Comparison of ENCODE assay signal across 14 cellular contexts in the genomic region with DNA sequence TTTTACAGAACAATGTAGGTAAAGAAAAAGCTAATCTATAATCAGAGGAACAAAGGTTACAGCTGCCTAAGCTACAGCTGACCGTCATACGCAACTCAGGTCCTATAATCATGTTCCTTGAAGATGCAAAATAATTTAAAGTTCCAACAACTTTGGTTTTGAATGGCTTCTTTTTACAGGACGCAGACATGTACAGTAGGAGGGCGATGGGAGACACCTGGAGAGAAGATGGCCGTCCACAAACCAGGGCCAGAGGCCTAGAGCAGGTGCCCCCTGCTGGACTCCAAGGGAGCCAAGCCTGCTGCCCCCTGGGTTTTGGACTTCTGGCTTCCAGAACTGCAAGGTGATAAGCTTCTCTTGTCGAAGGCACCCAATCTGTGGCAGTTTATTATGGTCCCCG. TPM values are rescaled to one million over a fixed set of nuclear protein-coding genes. Genes with fewer than 3 reads are reported as not detected.
DNase-seq lines count a peak whose midpoint lies in the region; ATAC-seq and TF ChIP-seq lines count a peak whose summit lies in the region.
"Had no signal": no experiment of that assay in that cellular context is flagged by ENCODE, and none has a peak within 500 bp of the region (broad histone marks: within the 10 kb centered on the region; RNA-seq: fewer than 3 reads in every experiment).

No MANE protein-coding gene starts in this region.

- in situ Hi-C loops in mammary epithelial cell (cut with MboI; ENCODE audit: low sequenced_read_pairs in 2 of 2) = no loop called here

- no peaks in the 10 kb centered on the region for H3K79me2 ChIP-seq in DOHH2 (ENCODE audit: control insufficient read depth, low read length)
- H3K79me2 ChIP-seq in mammary epithelial cell (ENCODE audit: insufficient read depth, low read length) = no peaks in the 10 kb centered on the region
- H3K79me2 ChIP-seq in mesendoderm (ENCODE audit: control insufficient read depth, insufficient read depth, low read length) = no peaks in the 10 kb centered on the region

- no peak overlapping the region for H2BK120ac ChIP-seq in mesendoderm (ENCODE audit: low read depth, low read length)

- no peak for DNase-seq in LNCaP clone FGC (ENCODE audit: low read depth)
- DNase-seq in mammary epithelial cell = no peak
- DNase-seq in mesendoderm = peak; percentile 59
- DNase-seq in H4 (ENCODE audit: low spot score) = no peak
- no peak for DNase-seq in activated T-cell treated with anti-CD3 and anti-CD28 coated beads, Interleukin-2, amount 50 U/mL, for 1 hour
- no peak for DNase-seq in UCSD-AML1 (lab: John Stamatoyannopoulos, UW; ENCODE audit: unreplicated experiment)
- DNase-seq: activated CD4-positive, alpha-beta T cell treated with anti-CD3 and anti-CD28 coated beads, Interleukin-2, amount 10 ng/mL, durations not matched to agents 7 days and 5 days; activated naive CD8-positive, alpha-beta T cell treated with anti-CD3 and anti-CD28 coated beads, Interleukin-2, amount 10 ng/mL, durations not matched to agents 7 days and 5 days; GF-D8; midbrain; MV-4-11; Peyer's patch had no signal

- H3K18ac ChIP-seq in mesendoderm (ENCODE audit: low read length) = no peak overlapping the region

- no peak overlapping the region for H2BK15ac ChIP-seq in mesendoderm (replicated peaks; ENCODE audit: low read depth)

- CTCF ChIA-PET in mammary epithelial cell (lab: Charles Lee; ENCODE audit: low non-redundant PET) = interaction anchor here (0.7 kb wide), 1 partner anchor 26 kb away, joined by 5 read pairs; no protein-coding TSS in a partner anchor

- H3K56ac ChIP-seq in mesendoderm (ENCODE audit: low read length) = no peak overlapping the region

- dilution Hi-C loops in mammary epithelial cell (cut with HindIII; ENCODE audit: low sequenced_read_pairs) = no loop called here

- peak overlapping the region; percentile 24 for H2AFZ ChIP-seq in mammary epithelial cell (ENCODE audit: low read depth, low read length)

- no peak overlapping the region for H3K4ac ChIP-seq in mesendoderm (ENCODE audit: low read depth, low read length)

- H3K27ac ChIP-seq in DOHH2 (ENCODE audit: low read depth, low read length) = no peak overlapping the region
- no peak overlapping the region for H3K27ac ChIP-seq in mammary epithelial cell (ENCODE audit: insufficient read depth, low read depth, low read length)
- no peak overlapping the region for H3K27ac ChIP-seq in mesendoderm (ENCODE audit: low read depth, low read length)
- H3K27ac ChIP-seq: Peyer's patch had no signal

- 99% methylated on average over 7 of the region's 7 CpGs for WGBS in mammary epithelial cell (ENCODE audit: low coverage, missing lambda C conversion rate)
- WGBS in mesendoderm (ENCODE audit: extremely low coverage, insufficient coverage, low lambda C conversion rate) = no CpG with 5 or more reads among the region's 7 CpGs

- H3K36me3 ChIP-seq in DOHH2 (ENCODE audit: control insufficient read depth, low read length) = no peaks in the 10 kb centered on the region
- no peaks in the 10 kb centered on the region for H3K36me3 ChIP-seq in mammary epithelial cell (ENCODE audit: insufficient read depth, low read length)
- no peaks in the 10 kb centered on the region for H3K36me3 ChIP-seq in mesendoderm (ENCODE audit: control insufficient read depth, insufficient read depth, low read length)
- H3K36me3 ChIP-seq: Peyer's patch had no signal

- no peak overlapping the region for H3K4me3 ChIP-seq in DOHH2 (ENCODE audit: low read length)
- no peak overlapping the region for H3K4me3 ChIP-seq in LNCaP clone FGC (ENCODE audit: low read depth, low read length)
- no peak overlapping the region for H3K4me3 ChIP-seq in mammary epithelial cell (replicated peaks in 1 of 3; ENCODE audit: insufficient read depth in 1 of 3, low read depth in 2 of 3, low read length in 3 of 3)
- no peak overlapping the region for H3K4me3 ChIP-seq in mesendoderm (ENCODE audit: low read length)
- H3K4me3 ChIP-seq: Peyer's patch had no signal

- no peak overlapping the region for H4K8ac ChIP-seq in mesendoderm (ENCODE audit: low read depth, low read length)

- no peak for ATAC-seq in GM19023 (IDR thresholded peaks at IDR 0.05; ENCODE audit: unreplicated experiment)

- H2BK5ac ChIP-seq in mesendoderm (ENCODE audit: low read length) = no peak overlapping the region

- TF ChIP-seq CTCF in DOHH2 (IDR thresholded peaks at IDR 0.05; ENCODE audit: low read depth, low read length, poor library complexity, severe bottlenecking) (peak; percentile 31), LNCaP clone FGC (IDR thresholded peaks at IDR 0.05; ENCODE audit: control insufficient read depth, extremely low read depth, insufficient read depth) (peak; percentile 28; the same call in 1 of the 2 replicates), mammary epithelial cell (conservative IDR thresholded peaks at IDR 0.05 in 1 of 2, IDR thresholded peaks at IDR 0.05 in 1 of 2; ENCODE audit: extremely low read depth in 1 of 2, insufficient read depth in 1 of 2, low read depth in 1 of 2, low read length in 2 of 2) (peak; percentile 3 to 14)

- H3K79me1 ChIP-seq in mesendoderm (ENCODE audit: low read length) = no peaks in the 10 kb centered on the region

- no TSS peak for BruUV-seq in mammary epithelial cell (replicated peaks; lab: Mats Ljungman, UMichigan)

- no peaks in the 10 kb centered on the region for H3F3A ChIP-seq in DOHH2 (ENCODE audit: control insufficient read depth, insufficient read depth)

- no peak overlapping the region for H4K5ac ChIP-seq in mesendoderm (ENCODE audit: low read length)

- intact Hi-C loops in mammary epithelial cell (cut with micrococcal nuclease) = no loop called here

- H3K9me3 ChIP-seq in DOHH2 (ENCODE audit: control insufficient read depth, insufficient read depth, low read length) (no peaks in the 10 kb centered on the region), mammary epithelial cell (replicated peaks; ENCODE audit: insufficient read depth, low read length) (peaks cover 6% of the 10 kb centered on the region)

- H3K23ac ChIP-seq in mesendoderm (ENCODE audit: low read length) = no peak overlapping the region

- H2AK5ac ChIP-seq in mesendoderm (ENCODE audit: low read length) = no peak overlapping the region

- H3K9ac ChIP-seq in mammary epithelial cell (ENCODE audit: insufficient read depth, low read length) (no peak overlapping the region), mesendoderm (ENCODE audit: low read length) (no peak overlapping the region)

- H3K4me1 ChIP-seq in DOHH2 (ENCODE audit: control insufficient read depth, low read length) (no peaks in the 10 kb centered on the region), mammary epithelial cell (ENCODE audit: insufficient read depth, low read length) (peaks cover 13% of the 10 kb centered on the region), mesendoderm (ENCODE audit: control insufficient read depth, low read depth, low read length) (no peaks in the 10 kb centered on the region)
- H3K4me1 ChIP-seq: Peyer's patch had no signal

- no peaks in the 10 kb centered on the region for H3K9me2 ChIP-seq in DOHH2 (replicated peaks; ENCODE audit: control insufficient read depth, low read length)

- no peaks in the 10 kb centered on the region for H4K20me1 ChIP-seq in DOHH2 (ENCODE audit: control insufficient read depth, insufficient read depth, low read depth, low read length)
- H4K20me1 ChIP-seq in mammary epithelial cell (ENCODE audit: insufficient read depth, low read length) = no peaks in the 10 kb centered on the region

- H3K27me3 ChIP-seq in DOHH2 (ENCODE audit: control insufficient read depth, low read length) (no peaks in the 10 kb centered on the region), mammary epithelial cell (ENCODE audit: insufficient read depth, low read length) (no peaks in the 10 kb centered on the region), mesendoderm (ENCODE audit: insufficient read depth, low read length, poor library complexity) (no peaks in the 10 kb centered on the region)
- H3K27me3 ChIP-seq: Peyer's patch had no signal

- H3K4me2 ChIP-seq in DOHH2 (ENCODE audit: low read length) (no peak overlapping the region), mammary epithelial cell (ENCODE audit: insufficient read depth, low read depth, low read length) (no peak overlapping the region), mesendoderm (ENCODE audit: low read length) (no peak overlapping the region)

RNA-seq across cellular contexts. Expression of a gene that starts 10.6 kb away (rescaled TPM):
- total RNA-seq in mammary epithelial cell = not detected
- polyA plus RNA-seq in mammary epithelial cell = not detected
- not detected for polyA minus RNA-seq in mammary epithelial cell
- polyA plus RNA-seq in mesendoderm (2013, experiment 1 of 2) = 0.10 TPM
- polyA plus RNA-seq in mesendoderm (2013, experiment 2 of 2) = 0.06 TPM
- total RNA-seq in H4 (2014; rRNA removed; shearing (Covaris generic)) = 0.10 and 0.39 TPM in 2 replicates
- total RNA-seq: activated naive CD8-positive, alpha-beta T cell treated with anti-CD3 and anti-CD28 coated beads, Interleukin-2, amount 10 ng/mL, durations not matched to agents 7 days and 5 days; Peyer's patch had no signal

RNA-seq across cellular contexts. Expression of a gene that starts 10.7 kb away (rescaled TPM):
- 10 to 100 TPM; 10.6 to 19.3 TPM for total RNA-seq in mammary epithelial cell
- 2.8 TPM for polyA plus RNA-seq in mammary epithelial cell
- 5.2 TPM for polyA minus RNA-seq in mammary epithelial cell
- 0.21 TPM for polyA plus RNA-seq in mesendoderm (2013, experiment 1 of 2)
- polyA plus RNA-seq in mesendoderm (2013, experiment 2 of 2) = 0.14 TPM
- total RNA-seq in H4 (2014; rRNA removed; shearing (Covaris generic)) = 0.04 and 0.58 TPM in 2 replicates
- total RNA-seq: activated CD4-positive, alpha-beta T cell treated with anti-CD3 and anti-CD28 coated beads, Interleukin-2, amount 10 ng/mL, durations not matched to agents 7 days and 5 days; activated naive CD8-positive, alpha-beta T cell treated with anti-CD3 and anti-CD28 coated beads, Interleukin-2, amount 10 ng/mL, durations not matched to agents 7 days and 5 days had no signal
